In the genomic region with DNA sequence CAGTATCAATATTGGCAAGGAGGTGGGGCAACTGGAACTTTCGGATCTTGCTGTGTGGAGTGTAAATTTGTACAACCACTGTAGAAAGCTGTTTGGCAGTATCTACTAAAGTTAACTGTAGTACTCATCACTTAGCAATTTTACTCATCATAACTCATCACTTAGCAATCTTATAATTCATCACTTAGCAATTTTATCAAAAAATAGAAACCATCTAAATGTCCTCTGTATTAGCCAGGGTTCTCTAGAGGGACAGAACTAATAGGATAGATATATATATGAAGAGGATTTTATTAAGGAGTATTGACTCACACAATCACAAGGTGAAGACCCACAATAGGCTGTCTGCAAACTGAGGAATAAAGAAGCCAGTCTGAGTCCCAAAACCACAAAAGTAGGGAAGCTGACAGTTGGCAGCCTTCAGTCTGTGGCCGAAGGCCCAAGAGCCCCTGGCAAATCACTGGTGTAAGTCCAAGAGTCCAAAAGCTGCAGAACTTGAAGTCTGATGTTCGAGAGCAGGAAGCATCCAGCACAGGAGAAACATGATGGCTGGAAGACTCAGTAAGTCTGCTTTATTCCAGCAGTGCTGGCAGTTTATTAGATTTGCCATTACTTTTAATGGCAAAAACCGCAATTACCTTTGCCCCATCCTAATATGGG, we compare ENCODE assay signal across 21 cellular contexts.
A peak's percentile ranks its signal among the peaks of the same experiment; 100 is the strongest.
DNase-seq lines count a peak whose midpoint lies in the region; ATAC-seq, FAIRE-seq and TF ChIP-seq lines count a peak whose summit lies in the region.
"Had no signal": no experiment of that assay in that cellular context is flagged by ENCODE, and none has a peak within 500 bp of the region (broad histone marks: within the 10 kb centered on the region; RNA-seq: fewer than 3 reads in every experiment).

No MANE protein-coding gene starts in this region.

- no peak overlapping the region for H3K4me3 ChIP-seq in AG09309 (ENCODE audit: control insufficient read depth, low read depth, low read length)
- no peak overlapping the region for H3K4me3 ChIP-seq in bronchial epithelial cell (ENCODE audit: low read depth, low read length)
- H3K4me3 ChIP-seq: ascending aorta, mucosa of descending colon, SK-N-MC had no signal

- ATAC-seq in HG02884 (IDR thresholded peaks at IDR 0.05; ENCODE audit: unreplicated experiment) (no peak), GM18870 (IDR thresholded peaks at IDR 0.05; ENCODE audit: unreplicated experiment) (no peak)
- no peak for ATAC-seq in stimulated activated naive CD8-positive, alpha-beta T cell treated with anti-CD3 and anti-CD28 coated beads, Interleukin-15, Interleukin-2, amounts not matched to agents 100 U/mL and 50 U/mL, for 24 hours
- ATAC-seq: activated CD4-positive, CD25-positive, alpha-beta regulatory T cell treated with anti-CD3 and anti-CD28 coated beads, Interleukin-2, amount 50 U/mL, for 24 hours; mucosa of descending colon had no signal

- H3K36me3 ChIP-seq in bronchial epithelial cell (ENCODE audit: control insufficient read depth, insufficient read depth, low read length) = no peaks in the 10 kb centered on the region
- H3K36me3 ChIP-seq: ascending aorta, BE2C had no signal

- no peak for FAIRE-seq in bronchial epithelial cell (lab: Jason Lieb, UNC)

- peak; percentile 3 for DNase-seq in AG09309 (ENCODE audit: low read depth)
- peak; percentile 69 for DNase-seq in HT1080 (ENCODE audit: low read depth)
- DNase-seq in bronchial epithelial cell (ENCODE audit: low read depth) = peak; percentile 70
- DNase-seq in kidney tubule cell (ENCODE audit: low spot score) = peak; percentile 63
- DNase-seq in Ammon's horn (ENCODE audit: low spot score) = no peak
- DNase-seq in stimulated activated naive CD8-positive, alpha-beta T cell treated with anti-CD3 and anti-CD28 coated beads, Interleukin-15, Interleukin-2, amounts not matched to agents 100 U/mL and 50 U/mL, for 24 hours = no peak
- DNase-seq: activated CD8-positive, alpha-beta memory T cell treated with anti-CD3 and anti-CD28 coated beads for 24 hours; activated naive CD4-positive, alpha-beta T cell treated with anti-CD3 and anti-CD28 coated beads, Interleukin-2, amount 10 ng/mL, durations not matched to agents 7 days and 5 days; activated T-cell treated with anti-CD3 and anti-CD28 coated beads, Interleukin-2, amount 50 U/mL, for 48 hours; BE2C; COR-L47; foreskin melanocyte; mucosa of descending colon; NCI-H1436; NCI-H774; T1000 had no signal

- TF ChIP-seq CTCF in AG09309 (IDR thresholded peaks at IDR 0.05; ENCODE audit: control insufficient read depth, insufficient read depth, low read depth, low read length, missing control alignments) = no peak
- TF ChIP-seq CTCF in bronchial epithelial cell (IDR thresholded peaks at IDR 0.05; ENCODE audit: insufficient read depth, low read length, severe bottlenecking) = no peak

- peaks cover 1% of the 10 kb centered on the region for H3K27me3 ChIP-seq in bronchial epithelial cell (ENCODE audit: control insufficient read depth, insufficient read depth, low read length)
- H3K27me3 ChIP-seq: ascending aorta, BE2C had no signal

Comparison
In these comparisons a context has a peak if more than half of its experiments do, and no peak if none do; other contexts are left out.
1. DNase-seq: peak in AG09309 (single experiment), HT1080 (single experiment), bronchial epithelial cell (single experiment) and kidney tubule cell (single experiment); none in Ammon's horn (single experiment) and stimulated activated naive CD8-positive, alpha-beta T cell treated with anti-CD3 and anti-CD28 coated beads, Interleukin-15, Interleukin-2, amounts not matched to agents 100 U/mL and 50 U/mL, for 24 hours (single experiment).